20 cellular contexts compared by ENCODE assay signal in the genomic region with DNA sequence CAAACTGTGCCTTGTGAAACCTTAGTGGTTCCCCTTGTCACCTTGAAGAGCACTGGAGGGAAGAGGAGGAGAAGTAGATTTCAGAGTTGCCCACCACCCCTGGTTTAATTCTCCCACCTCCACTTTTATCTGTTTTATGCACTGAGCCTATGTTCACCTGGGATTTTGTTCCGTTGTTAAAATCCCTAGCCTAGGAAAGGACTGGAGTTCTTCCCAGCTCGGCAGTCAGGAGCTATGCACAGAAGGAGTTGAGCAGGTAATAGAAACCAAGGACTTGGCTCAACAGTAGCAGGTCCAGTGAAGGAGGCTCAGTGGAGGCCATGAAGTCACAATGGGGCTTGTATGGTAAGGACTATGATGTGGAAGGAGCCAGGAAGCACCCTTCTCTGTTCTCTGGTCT.
"Had no signal": no experiment of that assay in that cellular context is flagged by ENCODE, and none has a peak within 500 bp of the region (broad histone marks: within the 10 kb centered on the region; RNA-seq: fewer than 3 reads in every experiment).

No MANE protein-coding gene starts in this region.

- H3K9me3 ChIP-seq: esophagus squamous epithelium, gastrocnemius medialis, heart right ventricle, left lung, lower lobe of right lung, mucosa of descending colon had no signal

- H3K9me3 Mint-ChIP-seq: mesothelial cell of epicardium had no signal

- H3K27me3 ChIP-seq: dorsolateral prefrontal cortex, esophagus squamous epithelium, gastrocnemius medialis, left lung had no signal

- H3K4me1 ChIP-seq: esophagus squamous epithelium, gastrocnemius medialis, heart right ventricle had no signal

- H3K4me3 ChIP-seq: coronary artery, dorsolateral prefrontal cortex, esophagus squamous epithelium, gastrocnemius medialis, heart right ventricle, left lung, lower lobe of right lung, mucosa of descending colon had no signal

- H3K4me3 Mint-ChIP-seq: mesothelial cell of epicardium had no signal

- H3K27ac ChIP-seq: coronary artery, dorsolateral prefrontal cortex, esophagus squamous epithelium, gastrocnemius medialis, heart right ventricle, left lung, lower lobe of right lung had no signal

- DNase-seq: dermis blood vessel endothelial cell; dorsolateral prefrontal cortex; effector CD4-positive, alpha-beta T cell; effector memory CD4-positive, alpha-beta T cell; esophagus squamous epithelium; foreskin fibroblast; foreskin melanocyte; gastrocnemius medialis; glutamatergic neuron; head of caudate nucleus; heart right ventricle; hippocampal formation; left cardiac atrium; left lung; left ventricle myocardium superior; lower lobe of right lung; mesenchymal stem cell; mucosa of descending colon had no signal

- H3K36me3 ChIP-seq: esophagus squamous epithelium, gastrocnemius medialis, heart right ventricle, left lung, lower lobe of right lung had no signal

- ATAC-seq: gastrocnemius medialis, heart right ventricle, left cardiac atrium, left lung, left ventricle myocardium superior, lower lobe of right lung, mucosa of descending colon had no signal

- H3K27ac Mint-ChIP-seq: mesothelial cell of epicardium had no signal

- H3K36me3 Mint-ChIP-seq: mesothelial cell of epicardium had no signal
